26 cellular contexts compared by ENCODE assay signal in the genomic region with DNA sequence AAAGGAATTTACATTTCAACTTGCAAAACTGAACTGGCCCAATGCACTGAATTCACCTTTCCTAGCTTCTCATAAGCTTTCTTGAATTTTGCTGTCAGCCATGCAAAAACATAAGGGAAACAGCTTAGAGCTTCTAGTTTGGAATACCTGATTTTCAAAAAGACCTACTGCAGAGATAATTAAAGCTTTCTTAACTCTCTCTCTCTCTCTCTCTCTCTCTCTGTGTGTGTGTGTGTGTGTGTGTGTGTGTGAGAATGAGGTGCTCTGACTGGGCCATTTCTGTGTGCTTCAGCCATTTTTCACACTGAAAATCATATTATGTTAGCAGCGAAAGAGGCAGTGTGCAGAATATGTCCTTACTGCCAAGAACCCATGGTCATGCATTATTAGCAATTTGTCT.
"Had no signal": no experiment of that assay in that cellular context is flagged by ENCODE, and none has a peak within 500 bp of the region (broad histone marks: within the 10 kb centered on the region; RNA-seq: fewer than 3 reads in every experiment).

No MANE protein-coding gene starts in this region.

- H3K4me3 ChIP-seq: left lung, lower lobe of right lung, ovary, right atrium auricular region, right lobe of liver, skin epidermis, stomach, testis, thyroid gland, transverse colon, upper lobe of left lung, vagina had no signal

- H3K9me3 Mint-ChIP-seq: immature natural killer cell; naive thymus-derived CD8-positive, alpha-beta T cell; nephron progenitor cell; stimulated activated naive B cell treated with anti-CD40 and anti-IgM and Interleukin-4, amounts not matched to agents 10 μg/mL and 1 μg/mL and 100 μg/mL, for 72 hours had no signal

- H3K27ac ChIP-seq: left lung, lower lobe of right lung, ovary, right atrium auricular region, right lobe of liver, skin epidermis, stomach, testis, thyroid gland, transverse colon, upper lobe of left lung, vagina had no signal

- H3K9me3 ChIP-seq: left lung, lower lobe of right lung, ovary, right atrium auricular region, right lobe of liver, stomach, testis, thyroid gland, transverse colon, upper lobe of left lung, vagina had no signal

- H3K4me1 Mint-ChIP-seq: stimulated activated naive B cell treated with anti-CD40 and anti-IgM and Interleukin-4, amounts not matched to agents 10 μg/mL and 1 μg/mL and 100 μg/mL, for 72 hours had no signal

- H3K4me3 Mint-ChIP-seq: immature natural killer cell; naive thymus-derived CD8-positive, alpha-beta T cell; nephron progenitor cell; stimulated activated naive B cell treated with anti-CD40 and anti-IgM and Interleukin-4, amounts not matched to agents 10 μg/mL and 1 μg/mL and 100 μg/mL, for 72 hours had no signal

- H3K27me3 ChIP-seq: left lung, ovary, right atrium auricular region, right lobe of liver, stomach, testis, thyroid gland, transverse colon, upper lobe of left lung, vagina had no signal

- DNase-seq: immature natural killer cell; kidney; left colon; left lung; lower lobe of right lung; mammary epithelial cell; mesenchymal stem cell; naive thymus-derived CD8-positive, alpha-beta T cell; nephron progenitor cell; ovary; right lobe of liver; stimulated activated CD4-positive, alpha-beta T cell treated with anti-CD3 and anti-CD28 coated beads, Interleukin-12 subunit alpha, Interleukin-12 subunit beta, amount 100 ng/mL, for 4 hours; stimulated activated CD4-positive, alpha-beta T cell treated with anti-CD3 and anti-CD28 coated beads, Interleukin-15, amount 100 ng/mL, for 24 hours; stimulated activated CD4-positive, alpha-beta T cell treated with anti-CD3 and anti-CD28 coated beads, Interleukin-2, amount 100 ng/mL, for 24 hours; stimulated activated CD4-positive, alpha-beta T cell treated with anti-CD3 and anti-CD28 coated beads, Interleukin-4, amount 100 ng/mL, for 1 hour; stimulated activated naive B cell treated with anti-CD40 and anti-IgM and Interleukin-4, amounts not matched to agents 10 μg/mL and 1 μg/mL and 100 μg/mL, for 72 hours; stimulated activated naive CD8-positive, alpha-beta T cell treated with anti-CD3 and anti-CD28 coated beads, Interleukin-15, Interleukin-2, amounts not matched to agents 100 U/mL and 50 U/mL, for 24 hours; stomach; testis; thyroid gland; transverse colon had no signal

- H3K36me3 ChIP-seq: left lung, lower lobe of right lung, ovary, right atrium auricular region, right lobe of liver, stomach, thyroid gland, transverse colon, upper lobe of left lung, vagina had no signal

- H3K36me3 Mint-ChIP-seq: immature natural killer cell; naive thymus-derived CD8-positive, alpha-beta T cell; stimulated activated naive B cell treated with anti-CD40 and anti-IgM and Interleukin-4, amounts not matched to agents 10 μg/mL and 1 μg/mL and 100 μg/mL, for 72 hours had no signal

- ATAC-seq: left colon; left lung; lower lobe of right lung; naive thymus-derived CD8-positive, alpha-beta T cell; right lobe of liver; stimulated activated naive B cell treated with anti-CD40 and anti-IgM and Interleukin-4, amounts not matched to agents 10 μg/mL and 1 μg/mL and 100 μg/mL, for 72 hours; stimulated activated naive CD8-positive, alpha-beta T cell treated with anti-CD3 and anti-CD28 coated beads, Interleukin-15, Interleukin-2, amounts not matched to agents 100 U/mL and 50 U/mL, for 24 hours had no signal

- H3K27ac Mint-ChIP-seq: immature natural killer cell; progenitor cell of endocrine pancreas; stimulated activated naive B cell treated with anti-CD40 and anti-IgM and Interleukin-4, amounts not matched to agents 10 μg/mL and 1 μg/mL and 100 μg/mL, for 72 hours had no signal
